Comparison of ENCODE assay signal across 19 cellular contexts in the genomic region with DNA sequence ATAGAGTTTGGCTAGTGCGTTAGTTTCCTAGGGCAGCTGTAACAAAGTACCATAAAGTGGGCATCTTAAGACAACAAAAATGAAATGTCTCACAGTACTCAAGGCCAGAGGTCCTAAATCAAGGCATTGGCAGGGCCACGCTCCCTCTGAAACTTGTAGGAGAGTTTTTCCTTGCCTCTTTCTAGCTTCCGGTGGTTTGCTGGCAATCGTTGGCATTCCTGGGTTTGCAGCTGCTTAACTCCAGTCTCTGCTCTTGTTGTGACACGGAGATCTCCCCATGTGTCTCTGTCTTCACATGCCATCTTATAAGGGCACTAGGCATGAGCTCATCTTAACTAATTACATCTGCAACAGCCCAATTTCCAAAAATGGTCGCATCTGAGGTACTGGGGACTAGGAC.
DNase-seq lines count a peak whose midpoint lies in the region; ATAC-seq and TF ChIP-seq lines count a peak whose summit lies in the region.
"Had no signal": no experiment of that assay in that cellular context is flagged by ENCODE, and none has a peak within 500 bp of the region (broad histone marks: within the 10 kb centered on the region; RNA-seq: fewer than 3 reads in every experiment).

No MANE protein-coding gene starts in this region.

- H3K27me3 Mint-ChIP-seq in activated T-cell treated with anti-CD3 and anti-CD28 coated beads, Interleukin-2, amount 50 U/mL, for 72 hours (ENCODE audit: low read depth): peaks cover 5% of the 10 kb centered on the region
- H3K27me3 Mint-ChIP-seq in activated naive CD4-positive, alpha-beta T cell treated with anti-CD3 and anti-CD28 coated beads for 36 hours (ENCODE audit: low read depth): peaks cover 2% of the 10 kb centered on the region
- H3K27me3 Mint-ChIP-seq: activated CD4-positive, alpha-beta memory T cell treated with anti-CD3 and anti-CD28 coated beads for 36 hours; activated naive CD8-positive, alpha-beta T cell treated with anti-CD3 and anti-CD28 coated beads, Interleukin-2, amount 10 ng/mL, durations not matched to agents 7 days and 5 days; activated T-cell treated with anti-CD3 and anti-CD28 coated beads, Interleukin-2, amount 50 U/mL, for 24 hours; central memory CD8-positive, alpha-beta T cell had no signal

- no peaks in the 10 kb centered on the region for H3K36me3 Mint-ChIP-seq in activated T-cell treated with anti-CD3 and anti-CD28 coated beads, Interleukin-2, amount 50 U/mL, for 72 hours (ENCODE audit: insufficient read depth in 2 of 2)
- no peaks in the 10 kb centered on the region for H3K36me3 Mint-ChIP-seq in activated naive CD4-positive, alpha-beta T cell treated with anti-CD3 and anti-CD28 coated beads for 36 hours (ENCODE audit: low read depth)
- H3K36me3 Mint-ChIP-seq: activated CD4-positive, alpha-beta memory T cell treated with anti-CD3 and anti-CD28 coated beads for 36 hours; activated naive CD8-positive, alpha-beta T cell treated with anti-CD3 and anti-CD28 coated beads, Interleukin-2, amount 10 ng/mL, durations not matched to agents 7 days and 5 days; naive B cell had no signal

- peak overlapping the region; percentile 88 for H3K27ac ChIP-seq in RWPE1
- H3K27ac ChIP-seq in epithelial cell of prostate: peak overlapping the region; percentile 43
- H3K27ac ChIP-seq in parathyroid adenoma: peak overlapping the region; percentile 99
- H3K27ac ChIP-seq in ovary: no peak overlapping the region
- no peak overlapping the region for H3K27ac ChIP-seq in MM.1S (ENCODE audit: low read length)
- H3K27ac ChIP-seq: psoas muscle had no signal

- H3K4me1 Mint-ChIP-seq in activated T-cell treated with anti-CD3 and anti-CD28 coated beads, Interleukin-2, amount 50 U/mL, for 72 hours (ENCODE audit: low read depth): no peaks in the 10 kb centered on the region
- H3K4me1 Mint-ChIP-seq in activated naive CD4-positive, alpha-beta T cell treated with anti-CD3 and anti-CD28 coated beads for 36 hours (ENCODE audit: low read depth): no peaks in the 10 kb centered on the region
- H3K4me1 Mint-ChIP-seq: activated naive CD8-positive, alpha-beta T cell treated with anti-CD3 and anti-CD28 coated beads, Interleukin-2, amount 10 ng/mL, durations not matched to agents 7 days and 5 days; central memory CD8-positive, alpha-beta T cell; naive B cell had no signal

- CTCF ChIA-PET in RWPE1 (lab: Yijun Ruan, JAX): no interaction called here
- CTCF ChIA-PET in activated naive CD4-positive, alpha-beta T cell treated with anti-CD3 and anti-CD28 coated beads for 36 hours (lab: Charles Lee): no interaction called here

- H3K4me3 ChIP-seq in parathyroid adenoma (ENCODE audit: low read depth, low read length) (no peak overlapping the region), ovary (no peak overlapping the region), MM.1S (ENCODE audit: low read length) (no peak overlapping the region)
- H3K4me3 ChIP-seq: left ventricle myocardium inferior, psoas muscle had no signal

- H3K36me3 ChIP-seq in parathyroid adenoma (ENCODE audit: control insufficient read depth, insufficient read depth, low read length) (no peaks in the 10 kb centered on the region), ovary (no peaks in the 10 kb centered on the region), MM.1S (replicated peaks; ENCODE audit: insufficient read depth, low read length) (no peaks in the 10 kb centered on the region)
- H3K36me3 ChIP-seq: left ventricle myocardium inferior had no signal

- H4K20me1 ChIP-seq in MM.1S (ENCODE audit: insufficient read depth, low read length): no peaks in the 10 kb centered on the region

- no peak for TF ChIP-seq POLR2A in ovary (IDR thresholded peaks at IDR 0.05)

- H3K79me2 ChIP-seq in parathyroid adenoma (no peaks in the 10 kb centered on the region), MM.1S (ENCODE audit: low read length) (no peaks in the 10 kb centered on the region)

- POLR2A ChIA-PET in RWPE1 (lab: Yijun Ruan, JAX; ENCODE audit: low non-redundant PET): no interaction called here

- H3K4me3 Mint-ChIP-seq in activated T-cell treated with anti-CD3 and anti-CD28 coated beads, Interleukin-2, amount 50 U/mL, for 72 hours: no peak overlapping the region
- H3K4me3 Mint-ChIP-seq in activated naive CD4-positive, alpha-beta T cell treated with anti-CD3 and anti-CD28 coated beads for 36 hours: no peak overlapping the region
- H3K4me3 Mint-ChIP-seq: activated CD4-positive, alpha-beta memory T cell treated with anti-CD3 and anti-CD28 coated beads for 36 hours; activated naive CD8-positive, alpha-beta T cell treated with anti-CD3 and anti-CD28 coated beads, Interleukin-2, amount 10 ng/mL, durations not matched to agents 7 days and 5 days; activated T-cell treated with anti-CD3 and anti-CD28 coated beads, Interleukin-2, amount 50 U/mL, for 24 hours; central memory CD8-positive, alpha-beta T cell; endodermal cell; naive B cell had no signal

- intact Hi-C loops in ovary (cut with DNase I): no loop called here
- intact Hi-C loops in activated naive CD4-positive, alpha-beta T cell treated with anti-CD3 and anti-CD28 coated beads for 36 hours (cut with micrococcal nuclease): loop anchor here (10.0 kb wide), 1 partner anchor 335 kb away; no protein-coding TSS in a partner anchor

- H3K27me3 ChIP-seq in parathyroid adenoma (ENCODE audit: control insufficient read depth, insufficient read depth, low read length) (no peaks in the 10 kb centered on the region), ovary (no peaks in the 10 kb centered on the region), MM.1S (replicated peaks; ENCODE audit: insufficient read depth, low read length) (no peaks in the 10 kb centered on the region)

- no peaks in the 10 kb centered on the region for H3K9me2 ChIP-seq in MM.1S (replicated peaks; ENCODE audit: insufficient read depth, low read length)

- peak overlapping the region; percentile 28 for H3K4me2 ChIP-seq in parathyroid adenoma (ENCODE audit: low read length)
- H3K4me2 ChIP-seq in MM.1S (ENCODE audit: low read depth, low read length): no peak overlapping the region

- H2AFZ ChIP-seq in parathyroid adenoma (no peak overlapping the region), MM.1S (ENCODE audit: low read length) (no peak overlapping the region)

- H3F3A ChIP-seq in MM.1S (ENCODE audit: insufficient read depth, low read length): no peaks in the 10 kb centered on the region

- TF ChIP-seq EP300 in ovary (IDR thresholded peaks at IDR 0.05): no peak

- TF ChIP-seq CTCF in RWPE1 (conservative IDR thresholded peaks at IDR 0.05; ENCODE audit: low read depth): no peak
- TF ChIP-seq CTCF in parathyroid adenoma (IDR thresholded peaks at IDR 0.05): no peak
- TF ChIP-seq CTCF in ovary (IDR thresholded peaks at IDR 0.05): no peak
- TF ChIP-seq CTCF in MM.1S (IDR thresholded peaks at IDR 0.05; ENCODE audit: low read length): no peak

- DNase-seq in EL (peak; percentile 72), RWPE1 (ENCODE audit: low spot score) (no peak), epithelial cell of prostate (ENCODE audit: low read depth, low spot score) (no peak), ovary (no peak), MM.1S (no peak)
- no peak for DNase-seq in activated T-cell treated with anti-CD3 and anti-CD28 coated beads, Interleukin-2, amount 50 U/mL, for 72 hours
- no peak for DNase-seq in activated naive CD4-positive, alpha-beta T cell treated with anti-CD3 and anti-CD28 coated beads for 36 hours
- DNase-seq: activated CD4-positive, alpha-beta memory T cell treated with anti-CD3 and anti-CD28 coated beads for 36 hours; activated naive CD8-positive, alpha-beta T cell treated with anti-CD3 and anti-CD28 coated beads, Interleukin-2, amount 10 ng/mL, durations not matched to agents 7 days and 5 days; activated T-cell treated with anti-CD3 and anti-CD28 coated beads, Interleukin-2, amount 50 U/mL, for 24 hours; endodermal cell; naive B cell; NCI-H774; PC-3 had no signal

- WGBS in ovary, 3 donors: 64 to 70% (median 67%) methylated on average over 6 of the region's 6 CpGs

- no peak overlapping the region for H3K27ac Mint-ChIP-seq in activated T-cell treated with anti-CD3 and anti-CD28 coated beads, Interleukin-2, amount 50 U/mL, for 72 hours
- no peak overlapping the region for H3K27ac Mint-ChIP-seq in activated naive CD4-positive, alpha-beta T cell treated with anti-CD3 and anti-CD28 coated beads for 36 hours
- H3K27ac Mint-ChIP-seq: activated CD4-positive, alpha-beta memory T cell treated with anti-CD3 and anti-CD28 coated beads for 36 hours; activated naive CD8-positive, alpha-beta T cell treated with anti-CD3 and anti-CD28 coated beads, Interleukin-2, amount 10 ng/mL, durations not matched to agents 7 days and 5 days; activated T-cell treated with anti-CD3 and anti-CD28 coated beads, Interleukin-2, amount 50 U/mL, for 24 hours; endodermal cell had no signal

- H3K9ac ChIP-seq in parathyroid adenoma (peak overlapping the region; percentile 14), MM.1S (ENCODE audit: low read length) (no peak overlapping the region)

- peaks cover 0 to 2% of the 10 kb centered on the region in 2 donors for H3K9me3 Mint-ChIP-seq in activated T-cell treated with anti-CD3 and anti-CD28 coated beads, Interleukin-2, amount 50 U/mL, for 72 hours
- no peaks in the 10 kb centered on the region for H3K9me3 Mint-ChIP-seq in activated naive CD4-positive, alpha-beta T cell treated with anti-CD3 and anti-CD28 coated beads for 36 hours
- H3K9me3 Mint-ChIP-seq: activated CD4-positive, alpha-beta memory T cell treated with anti-CD3 and anti-CD28 coated beads for 36 hours; activated naive CD8-positive, alpha-beta T cell treated with anti-CD3 and anti-CD28 coated beads, Interleukin-2, amount 10 ng/mL, durations not matched to agents 7 days and 5 days; activated T-cell treated with anti-CD3 and anti-CD28 coated beads, Interleukin-2, amount 50 U/mL, for 24 hours; endodermal cell; naive B cell had no signal

- ATAC-seq in activated T-cell treated with anti-CD3 and anti-CD28 coated beads, Interleukin-2, amount 50 U/mL, for 72 hours (replicated peaks in 1 of 2): no peak
- ATAC-seq: HepG2, PC-3 had no signal

- H3K4me1 ChIP-seq in parathyroid adenoma (peaks cover 79% of the 10 kb centered on the region), ovary (ENCODE audit: insufficient read depth) (no peaks in the 10 kb centered on the region), MM.1S (ENCODE audit: low read length) (no peaks in the 10 kb centered on the region)
- H3K4me1 ChIP-seq: psoas muscle had no signal

- H3K9me3 ChIP-seq in parathyroid adenoma (ENCODE audit: control insufficient read depth, low read length) (no peaks in the 10 kb centered on the region), ovary (no peaks in the 10 kb centered on the region), MM.1S (replicated peaks; ENCODE audit: insufficient read depth, low read length) (no peaks in the 10 kb centered on the region)
- H3K9me3 ChIP-seq: left ventricle myocardium inferior, psoas muscle had no signal

Comparison
In these comparisons a context has a peak if more than half of its experiments do, and no peak if none do; other contexts are left out.
1. H3K27ac ChIP-seq: peak in RWPE1 (single experiment), epithelial cell of prostate (single experiment) and parathyroid adenoma (single experiment); none in ovary (0 of 2) and MM.1S (single experiment).